ENCODE assay signal across 8 cellular contexts in genomic region chr1:41751804-41752513, GRCh38.
DNase-seq lines count a peak whose midpoint lies in the region; ATAC-seq and TF ChIP-seq lines count a peak whose summit lies in the region.

No MANE protein-coding gene starts in this region.

- peaks cover 7% of the 10 kb centered on the region for H3K36me3 Mint-ChIP-seq in activated CD4-positive, alpha-beta T cell treated with anti-CD3 and anti-CD28 coated beads, Interleukin-2, amount 10 ng/mL, durations not matched to agents 7 days and 5 days (ENCODE audit: low read depth)

- peak overlapping the region; percentile 54 for H3K4me3 Mint-ChIP-seq in activated CD4-positive, alpha-beta T cell treated with anti-CD3 and anti-CD28 coated beads, Interleukin-2, amount 10 ng/mL, durations not matched to agents 7 days and 5 days

- peak overlapping the region; percentile 7 for H3K4me3 ChIP-seq in OCI-LY7 (ENCODE audit: low read depth, low read length, poor library complexity, severe bottlenecking)

- no peak for TF ChIP-seq CTCF in OCI-LY7 (conservative IDR thresholded peaks at IDR 0.05; ENCODE audit: low read length)

- BruUV-seq in OCI-LY7 (replicated peaks; lab: Mats Ljungman, UMichigan): no TSS peak

- H3K4me1 ChIP-seq in OCI-LY7 (ENCODE audit: insufficient read depth, low read length, poor library complexity, severe bottlenecking): peaks cover 46% of the 10 kb centered on the region

- DNase-seq in activated CD4-positive, alpha-beta T cell treated with anti-CD3 and anti-CD28 coated beads, Interleukin-2, amount 10 ng/mL, durations not matched to agents 7 days and 5 days: no peak
- DNase-seq in activated CD4-positive, alpha-beta T cell treated with anti-CD3 and anti-CD28 coated beads, Interleukin-2, amount 50 U/mL, for 4 hours: no peak
- DNase-seq in OCI-LY7 (ENCODE audit: low spot score): peak; percentile 25
- DNase-seq in hepatic stellate cell (ENCODE audit: low spot score): peak; percentile 77
- no peak for DNase-seq in NCI-H2227 treated with DMSO at 0.1 percent for 48 hours (lab: John Stamatoyannopoulos, UW)
- DNase-seq in effector CD8-positive, alpha-beta T cell (lab: John Stamatoyannopoulos, UW): no peak

- no peaks in the 10 kb centered on the region for H4K20me1 ChIP-seq in OCI-LY7 (ENCODE audit: insufficient read depth, low read length)

- intact Hi-C loops in OCI-LY7 (cut with micrococcal nuclease; ENCODE audit: unreplicated experiment): loop anchor here (1.0 to 10.0 kb wide), 4 partner anchors 26 to 177 kb away; no protein-coding TSS in a partner anchor

- H3K9me2 ChIP-seq in OCI-LY7 (ENCODE audit: insufficient read depth, low read length): no peaks in the 10 kb centered on the region

- peaks cover 3% of the 10 kb centered on the region for H3K9me3 Mint-ChIP-seq in activated CD4-positive, alpha-beta T cell treated with anti-CD3 and anti-CD28 coated beads, Interleukin-2, amount 10 ng/mL, durations not matched to agents 7 days and 5 days

- H3K36me3 ChIP-seq in OCI-LY7 (ENCODE audit: insufficient read depth, low read length): no peaks in the 10 kb centered on the region

- H3K27ac ChIP-seq in OCI-LY7 (ENCODE audit: low read depth, low read length, poor library complexity, severe bottlenecking): peak overlapping the region; percentile 63

- peak overlapping the region; percentile 86 for H3K27ac Mint-ChIP-seq in activated CD4-positive, alpha-beta T cell treated with anti-CD3 and anti-CD28 coated beads, Interleukin-2, amount 10 ng/mL, durations not matched to agents 7 days and 5 days

- ATAC-seq in HG02840 (IDR thresholded peaks at IDR 0.05; ENCODE audit: low FRiP score, unreplicated experiment): peak; percentile 22
- no peak for ATAC-seq in GM18520 (IDR thresholded peaks at IDR 0.05; ENCODE audit: unreplicated experiment)

- POLR2A ChIA-PET in activated CD4-positive, alpha-beta T cell treated with anti-CD3 and anti-CD28 coated beads, Interleukin-2, amount 10 ng/mL, durations not matched to agents 7 days and 5 days (lab: Charles Lee): no interaction called here
- POLR2A ChIA-PET in OCI-LY7 (lab: Charles Lee): interaction anchor here (0.7 kb wide), 1 partner anchor 1993 kb away, joined by 3 read pairs; no protein-coding TSS in a partner anchor

- no peaks in the 10 kb centered on the region for H3K79me2 ChIP-seq in OCI-LY7 (ENCODE audit: insufficient read depth, low read depth, low read length)

- CTCF ChIA-PET in activated CD4-positive, alpha-beta T cell treated with anti-CD3 and anti-CD28 coated beads, Interleukin-2, amount 10 ng/mL, durations not matched to agents 7 days and 5 days (lab: Charles Lee): interaction anchor here (1.0 kb wide), 2 partner anchors 11 to 16 kb away, joined by 3 to 4 read pairs; no protein-coding TSS in a partner anchor
- CTCF ChIA-PET in OCI-LY7 (lab: Charles Lee; ENCODE audit: unreplicated experiment): no interaction called here

- peak overlapping the region; percentile 59 for H3K4me2 ChIP-seq in OCI-LY7 (ENCODE audit: low read length)

- no peaks in the 10 kb centered on the region for H3K9me3 ChIP-seq in OCI-LY7 (ENCODE audit: low read length)

- H2AFZ ChIP-seq in OCI-LY7 (ENCODE audit: low read length): no peak overlapping the region

- H3K27me3 Mint-ChIP-seq in activated CD4-positive, alpha-beta T cell treated with anti-CD3 and anti-CD28 coated beads, Interleukin-2, amount 10 ng/mL, durations not matched to agents 7 days and 5 days: no peaks in the 10 kb centered on the region

- H3K4me1 Mint-ChIP-seq in activated CD4-positive, alpha-beta T cell treated with anti-CD3 and anti-CD28 coated beads, Interleukin-2, amount 10 ng/mL, durations not matched to agents 7 days and 5 days: peaks cover 66% of the 10 kb centered on the region

Comparison
In these comparisons a context has a peak if more than half of its experiments do, and no peak if none do; other contexts are left out.
1. DNase-seq: peak in OCI-LY7 (single experiment) and hepatic stellate cell (single experiment); none in activated CD4-positive, alpha-beta T cell treated with anti-CD3 and anti-CD28 coated beads, Interleukin-2, amount 10 ng/mL, durations not matched to agents 7 days and 5 days (single experiment), activated CD4-positive, alpha-beta T cell treated with anti-CD3 and anti-CD28 coated beads, Interleukin-2, amount 50 U/mL, for 4 hours (0 of 2), NCI-H2227 treated with DMSO at 0.1 percent for 48 hours (single experiment) and effector CD8-positive, alpha-beta T cell (single experiment).